Comparison of ENCODE assay signal across 16 cellular contexts in genomic region chr2:1491751-1492150, GRCh38.
"Had no signal": no experiment of that assay in that cellular context is flagged by ENCODE, and none has a peak within 500 bp of the region (broad histone marks: within the 10 kb centered on the region; RNA-seq: fewer than 3 reads in every experiment).

No MANE protein-coding gene starts in this region.

- H3K4me1 Mint-ChIP-seq: activated naive CD8-positive, alpha-beta T cell treated with anti-CD3 and anti-CD28 coated beads for 36 hours had no signal

- H3K27me3 ChIP-seq: neutrophil, right lobe of liver, thyroid gland, vagina had no signal

- H3K27ac Mint-ChIP-seq: activated naive CD8-positive, alpha-beta T cell treated with anti-CD3 and anti-CD28 coated beads for 36 hours; activated T-cell treated with anti-CD3 and anti-CD28 coated beads, Interleukin-2, amount 50 U/mL, for 72 hours; progenitor cell of endocrine pancreas had no signal

- H3K9me3 Mint-ChIP-seq: activated naive CD8-positive, alpha-beta T cell treated with anti-CD3 and anti-CD28 coated beads for 36 hours; activated T-cell treated with anti-CD3 and anti-CD28 coated beads, Interleukin-2, amount 50 U/mL, for 72 hours; naive thymus-derived CD4-positive, alpha-beta T cell had no signal

- H3K4me3 Mint-ChIP-seq: activated naive CD8-positive, alpha-beta T cell treated with anti-CD3 and anti-CD28 coated beads for 36 hours; activated T-cell treated with anti-CD3 and anti-CD28 coated beads, Interleukin-2, amount 50 U/mL, for 72 hours; naive thymus-derived CD4-positive, alpha-beta T cell had no signal

- H3K27ac ChIP-seq: dorsolateral prefrontal cortex, neutrophil, right lobe of liver, vagina had no signal

- H3K4me3 ChIP-seq: dorsolateral prefrontal cortex, mucosa of descending colon, right lobe of liver, thyroid gland, vagina had no signal

- H3K9me3 ChIP-seq: mucosa of descending colon, neutrophil, right lobe of liver, thyroid gland, vagina had no signal

- ATAC-seq: activated CD4-positive, CD25-positive, alpha-beta regulatory T cell treated with anti-CD3 and anti-CD28 coated beads, Interleukin-2, amount 50 U/mL, for 24 hours; activated T-cell treated with anti-CD3 and anti-CD28 coated beads, Interleukin-2, amount 50 U/mL, for 72 hours; left colon; mucosa of descending colon; naive thymus-derived CD4-positive, alpha-beta T cell; right lobe of liver had no signal

- DNase-seq: activated CD4-positive, alpha-beta T cell treated with anti-CD3 and anti-CD28 coated beads, Interleukin-2, amount 50 U/mL, for 1 hour; activated naive CD8-positive, alpha-beta T cell treated with anti-CD3 and anti-CD28 coated beads for 36 hours; activated T-cell treated with anti-CD3 and anti-CD28 coated beads, Interleukin-2, amount 50 U/mL, for 72 hours; amygdala; left colon; mucosa of descending colon; naive thymus-derived CD4-positive, alpha-beta T cell; right lobe of liver; stimulated activated CD4-positive, alpha-beta T cell treated with anti-CD3 and anti-CD28 coated beads, Interleukin-1b, Interleukin-23, amount 100 ng/mL, for 48 hours; T-helper 9 cell; thyroid gland had no signal

- H3K36me3 ChIP-seq: neutrophil, right lobe of liver, vagina had no signal

- H3K36me3 Mint-ChIP-seq: activated naive CD8-positive, alpha-beta T cell treated with anti-CD3 and anti-CD28 coated beads for 36 hours; naive thymus-derived CD4-positive, alpha-beta T cell had no signal

- H3K4me1 ChIP-seq: right lobe of liver, thyroid gland, vagina had no signal

- H3K27me3 Mint-ChIP-seq: activated naive CD8-positive, alpha-beta T cell treated with anti-CD3 and anti-CD28 coated beads for 36 hours had no signal
